ENCODE assay signal across 9 cellular contexts in the genomic region with DNA sequence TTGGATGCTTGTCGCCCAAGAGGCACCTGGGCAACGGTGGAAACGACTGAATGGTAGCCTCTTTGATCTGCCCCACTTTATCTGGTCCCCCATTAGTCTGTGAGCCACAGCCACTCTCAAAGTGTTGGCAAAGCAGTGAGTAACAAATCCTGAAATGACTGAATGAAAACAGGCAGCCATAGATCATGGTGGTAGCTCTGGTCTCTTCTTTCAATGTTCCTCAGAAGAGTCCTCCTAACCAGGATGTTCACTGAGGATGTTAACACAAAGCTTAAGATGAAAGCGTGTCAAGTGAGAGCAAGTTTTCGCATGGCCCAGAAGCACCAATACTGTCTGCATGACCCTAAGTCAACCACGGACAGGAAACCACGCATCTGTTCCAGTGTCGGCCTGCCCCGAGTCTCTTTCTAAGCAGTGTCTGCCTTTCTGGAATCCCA.
DNase-seq lines count a peak whose midpoint lies in the region; ATAC-seq and FAIRE-seq lines count a peak whose summit lies in the region.
"Had no signal": no experiment of that assay in that cellular context is flagged by ENCODE, and none has a peak within 500 bp of the region (broad histone marks: within the 10 kb centered on the region; RNA-seq: fewer than 3 reads in every experiment).

No MANE protein-coding gene starts in this region.

- ATAC-seq in HG02840 (IDR thresholded peaks at IDR 0.05; ENCODE audit: low FRiP score, unreplicated experiment), result peak; percentile 53
- ATAC-seq in memory B cell (ENCODE audit: low read depth), result no peak
- ATAC-seq in Right ventricle myocardium superior (ENCODE audit: poor library complexity), result no peak

- H3K4me1 Mint-ChIP-seq in T-helper 2 cell treated with Interferon-gamma antibody and Interleukin-4, amounts not matched to agents 5 μg/mL and 100 μg/mL, for 36 hours (ENCODE audit: low read depth), result peaks cover 74% of the 10 kb centered on the region
- peaks cover 28% of the 10 kb centered on the region for H3K4me1 Mint-ChIP-seq in memory B cell

- H3K27ac Mint-ChIP-seq in T-helper 2 cell treated with Interferon-gamma antibody and Interleukin-4, amounts not matched to agents 5 μg/mL and 100 μg/mL, for 36 hours, result peak overlapping the region; percentile 93
- H3K27ac Mint-ChIP-seq in memory B cell, result peak overlapping the region; percentile 78

- no peak for DNase-seq in GM18507 (ENCODE audit: extremely low spot score, insufficient read length, low read depth)
- peak; percentile 77 for DNase-seq in T-helper 2 cell treated with Interferon-gamma antibody and Interleukin-4, amounts not matched to agents 5 μg/mL and 100 μg/mL, for 36 hours (ENCODE audit: low spot score)
- DNase-seq in memory B cell (ENCODE audit: low spot score in 2 of 2), result no peak
- DNase-seq in nucleus accumbens (lab: John Stamatoyannopoulos, UW), result no peak
- DNase-seq in Ammon's horn (ENCODE audit: low spot score), result no peak
- DNase-seq in Right ventricle myocardium superior, result no peak
- no peak for DNase-seq in NCI-H187 treated with DMSO at 0.1 percent for 48 hours (lab: John Stamatoyannopoulos, UW)
- DNase-seq: posterior cingulate gyrus had no signal

- intact Hi-C loops in Right ventricle myocardium superior (cut with DNase I), result no loop called here

- peaks cover 27% of the 10 kb centered on the region for H3K36me3 Mint-ChIP-seq in T-helper 2 cell treated with Interferon-gamma antibody and Interleukin-4, amounts not matched to agents 5 μg/mL and 100 μg/mL, for 36 hours (ENCODE audit: low read depth)
- H3K36me3 Mint-ChIP-seq in memory B cell, result peaks cover 4% of the 10 kb centered on the region

- H3K9me3 Mint-ChIP-seq in T-helper 2 cell treated with Interferon-gamma antibody and Interleukin-4, amounts not matched to agents 5 μg/mL and 100 μg/mL, for 36 hours, result no peaks in the 10 kb centered on the region
- H3K9me3 Mint-ChIP-seq in memory B cell, result no peaks in the 10 kb centered on the region

- peak; percentile 97 for FAIRE-seq in GM18507 (lab: Jason Lieb, UNC)

- no peaks in the 10 kb centered on the region for H3K27me3 Mint-ChIP-seq in T-helper 2 cell treated with Interferon-gamma antibody and Interleukin-4, amounts not matched to agents 5 μg/mL and 100 μg/mL, for 36 hours (ENCODE audit: low read depth)
- H3K27me3 Mint-ChIP-seq in memory B cell, result no peaks in the 10 kb centered on the region

- H3K4me3 Mint-ChIP-seq in T-helper 2 cell treated with Interferon-gamma antibody and Interleukin-4, amounts not matched to agents 5 μg/mL and 100 μg/mL, for 36 hours, result peak overlapping the region; percentile 79
- peak overlapping the region; percentile 17 for H3K4me3 Mint-ChIP-seq in memory B cell
